8 cellular contexts compared by ENCODE assay signal in the genomic region with DNA sequence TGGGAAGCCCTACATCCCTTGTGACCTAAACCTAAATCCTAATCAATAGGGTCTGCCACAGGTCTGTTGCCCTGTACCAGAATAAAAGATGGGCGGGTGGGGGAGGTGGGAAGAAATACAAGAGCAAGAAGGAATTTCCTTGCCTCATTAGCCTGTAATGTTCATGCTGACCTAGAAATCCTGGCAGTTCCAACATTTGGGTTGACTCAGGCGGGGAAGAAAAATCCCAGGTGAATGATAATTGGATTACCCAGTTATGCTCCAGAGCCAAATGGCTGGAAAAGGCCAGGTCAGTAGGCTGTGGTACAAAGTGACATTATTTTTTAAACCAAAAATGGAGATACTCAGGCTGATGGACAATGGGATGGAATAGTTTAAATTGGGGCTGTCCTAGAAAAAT. TPM values are rescaled to one million over a fixed set of nuclear protein-coding genes. Genes with fewer than 3 reads are reported as not detected.
DNase-seq lines count a peak whose midpoint lies in the region; ATAC-seq and TF ChIP-seq lines count a peak whose summit lies in the region.

No MANE protein-coding gene starts in this region.

- H3K27me3 ChIP-seq in DND-41 (ENCODE audit: insufficient read depth, low read length, poor library complexity) (no peaks in the 10 kb centered on the region), PC-3 (ENCODE audit: low read length) (no peaks in the 10 kb centered on the region), parathyroid adenoma (ENCODE audit: control insufficient read depth, insufficient read depth, low read length) (no peaks in the 10 kb centered on the region)

- H3K27ac ChIP-seq in DND-41 (ENCODE audit: low read length) (peak overlapping the region; percentile 75), PC-3 (ENCODE audit: low read length) (peak overlapping the region; percentile 94), parathyroid adenoma (peak overlapping the region; percentile 75)

- peak overlapping the region; percentile 82 for H3K9ac ChIP-seq in DND-41 (ENCODE audit: low read depth, low read length)
- peak overlapping the region; percentile 90 for H3K9ac ChIP-seq in PC-3 (ENCODE audit: low read length)
- no peak overlapping the region for H3K9ac ChIP-seq in parathyroid adenoma

- H3K9me3 Mint-ChIP-seq in endothelial cell (ENCODE audit: unreplicated experiment) = no peaks in the 10 kb centered on the region

- no peaks in the 10 kb centered on the region for H3K9me3 ChIP-seq in DND-41 (ENCODE audit: insufficient read depth, low read length, severe bottlenecking)
- no peaks in the 10 kb centered on the region for H3K9me3 ChIP-seq in PC-3 (ENCODE audit: low read length)
- no peaks in the 10 kb centered on the region for H3K9me3 ChIP-seq in parathyroid adenoma (ENCODE audit: control insufficient read depth, low read length)

- no peaks in the 10 kb centered on the region for H3K9me2 ChIP-seq in PC-3 (replicated peaks; ENCODE audit: low read length)

- TF ChIP-seq CTCF in DND-41 (IDR thresholded peaks at IDR 0.05; ENCODE audit: borderline replicate concordance, extremely low read depth, low read length, poor library complexity, severe bottlenecking) (no peak), PC-3 (conservative IDR thresholded peaks at IDR 0.05; ENCODE audit: low read depth, low read length) (no peak), endothelial cell (IDR thresholded peaks at IDR 0.05; ENCODE audit: unreplicated experiment) (no peak), parathyroid adenoma (IDR thresholded peaks at IDR 0.05) (no peak)

- CTCF ChIA-PET in PC-3 (lab: Charles Lee) = no interaction called here

- H3K36me3 ChIP-seq in DND-41 (ENCODE audit: insufficient read depth, low read length) = peaks cover 32% of the 10 kb centered on the region
- H3K36me3 ChIP-seq in PC-3 (ENCODE audit: low read depth, low read length) = peaks cover 41% of the 10 kb centered on the region
- H3K36me3 ChIP-seq in parathyroid adenoma (ENCODE audit: control insufficient read depth, insufficient read depth, low read length) = no peaks in the 10 kb centered on the region

- peaks cover 63% of the 10 kb centered on the region for H3K79me2 ChIP-seq in DND-41 (ENCODE audit: insufficient read depth, low read length)
- H3K79me2 ChIP-seq in PC-3 (ENCODE audit: low read length) = peaks cover 85% of the 10 kb centered on the region
- peaks cover 19% of the 10 kb centered on the region for H3K79me2 ChIP-seq in parathyroid adenoma

- no TSS peak for BruUV-seq in PC-3 (replicated peaks; lab: Mats Ljungman, UMichigan)

- H3K4me2 ChIP-seq in DND-41 (ENCODE audit: insufficient read depth, low read length) (peak overlapping the region; percentile 97), PC-3 (ENCODE audit: low read length) (peak overlapping the region; percentile 90), parathyroid adenoma (ENCODE audit: low read length) (peak overlapping the region; percentile 66)

- peaks cover 4% of the 10 kb centered on the region for H3F3A ChIP-seq in PC-3 (ENCODE audit: low read length, unreplicated experiment)

- peak overlapping the region; percentile 99 for H3K4me3 Mint-ChIP-seq in endothelial cell (ENCODE audit: unreplicated experiment)

- H2AFZ ChIP-seq in DND-41 (ENCODE audit: low read depth, low read length) (no peak overlapping the region), PC-3 (ENCODE audit: low read length) (no peak overlapping the region), parathyroid adenoma (no peak overlapping the region)

- H3K27ac Mint-ChIP-seq in endothelial cell (ENCODE audit: unreplicated experiment) = peak overlapping the region; percentile 100

- H3K36me3 Mint-ChIP-seq in endothelial cell (ENCODE audit: low read depth, unreplicated experiment) = peaks cover 41% of the 10 kb centered on the region

- H3K4me1 ChIP-seq in DND-41 (ENCODE audit: insufficient read depth, low read length) (peaks cover 48% of the 10 kb centered on the region), PC-3 (ENCODE audit: insufficient read depth, low read length) (peaks cover 67% of the 10 kb centered on the region), parathyroid adenoma (peaks cover 2% of the 10 kb centered on the region)

- peaks cover 48% of the 10 kb centered on the region for H4K20me1 ChIP-seq in DND-41 (ENCODE audit: insufficient read depth, low read length)
- H4K20me1 ChIP-seq in PC-3 (ENCODE audit: low read length) = peaks cover 41% of the 10 kb centered on the region

- intact Hi-C loops in PC-3 (cut with micrococcal nuclease) = no loop called here

- POLR2A ChIA-PET in PC-3 (lab: Charles Lee; ENCODE audit: unreplicated experiment) = no interaction called here

- H3K27me3 Mint-ChIP-seq in endothelial cell (ENCODE audit: unreplicated experiment) = peaks cover 28% of the 10 kb centered on the region

- DNase-seq in DND-41 = no peak
- peak; percentile 28 for DNase-seq in PC-3
- DNase-seq in endothelial cell (ENCODE audit: low spot score) = no peak
- no peak for DNase-seq in NCI-H2196 (lab: John Stamatoyannopoulos, UW; ENCODE audit: unreplicated experiment)
- no peak for DNase-seq in occipital lobe (lab: John Stamatoyannopoulos, UW)
- no peak for DNase-seq in GDM1 (lab: John Stamatoyannopoulos, UW)
- no peak for DNase-seq in dedifferentiated amniotic fluid mesenchymal stem cell (ENCODE audit: extremely low spot score)

- peak overlapping the region; percentile 65 to 81 for H3K4me3 ChIP-seq in DND-41 (ENCODE audit: low read depth in 1 of 2, low read length in 2 of 2)
- peak overlapping the region; percentile 97 for H3K4me3 ChIP-seq in PC-3 (ENCODE audit: low read length)
- peak overlapping the region; percentile 61 for H3K4me3 ChIP-seq in parathyroid adenoma (ENCODE audit: low read depth, low read length)

- ATAC-seq in DND-41 (ENCODE audit: insufficient read depth, low read depth) = no peak
- no peak for ATAC-seq in PC-3

- H3K4me1 Mint-ChIP-seq in endothelial cell (ENCODE audit: unreplicated experiment) = peaks cover 61% of the 10 kb centered on the region

RNA-seq across cellular contexts. Expression of gene A3GALT2, which starts 27.3 kb away (rescaled TPM):
- total RNA-seq in PC-3 (2014; rRNA removed) (0.58 TPM in 1 of 2 replicates, not detected in the other), endothelial cell (ENCODE audit: unreplicated experiment) (not detected), occipital lobe (not detected)
